ENCODE assay signal across 21 cellular contexts in the genomic region with DNA sequence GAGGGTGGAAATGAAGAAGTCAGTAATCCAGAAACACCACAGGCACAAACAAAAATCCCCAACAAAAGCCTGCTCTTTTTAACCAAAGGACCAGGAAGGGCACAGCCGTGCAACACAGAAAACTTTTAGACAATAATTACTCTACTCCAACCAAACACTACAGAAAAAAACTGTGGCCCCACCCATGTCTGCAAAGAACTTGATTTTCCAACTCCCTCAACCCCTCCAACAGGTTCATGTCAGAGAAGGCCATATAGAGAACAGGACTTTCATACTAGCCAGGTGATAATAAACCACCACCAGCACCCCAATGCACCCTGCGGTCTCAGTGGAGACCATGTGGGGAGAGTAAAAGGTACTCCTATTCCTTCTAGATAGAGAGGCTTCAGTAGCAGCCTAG. TPM values are rescaled to one million over a fixed set of nuclear protein-coding genes. Genes with fewer than 3 reads are reported as not detected.
DNase-seq lines count a peak whose midpoint lies in the region; ATAC-seq and TF ChIP-seq lines count a peak whose summit lies in the region.
"Had no signal": no experiment of that assay in that cellular context is flagged by ENCODE, and none has a peak within 500 bp of the region (broad histone marks: within the 10 kb centered on the region; RNA-seq: fewer than 3 reads in every experiment).

No MANE protein-coding gene starts in this region.

- H3K27ac Mint-ChIP-seq in activated CD4-positive, alpha-beta T cell treated with anti-CD3 and anti-CD28 coated beads, Interleukin-2, amount 10 ng/mL, durations not matched to agents 7 days and 5 days, result peak overlapping the region; percentile 61
- H3K27ac Mint-ChIP-seq in activated CD8-positive, alpha-beta T cell treated with anti-CD3 and anti-CD28 coated beads for 36 hours, result peak overlapping the region; percentile 74
- peak overlapping the region; percentile 72 for H3K27ac Mint-ChIP-seq in stimulated activated memory B cell treated with anti-CD40 and anti-IgM and Interleukin-4, amounts not matched to agents 10 μg/mL and 1 μg/mL and 100 μg/mL, for 72 hours

- ATAC-seq in activated CD8-positive, alpha-beta T cell treated with anti-CD3 and anti-CD28 coated beads for 36 hours, result no peak
- ATAC-seq in stimulated activated memory B cell treated with anti-CD40 and anti-IgM and Interleukin-4, amounts not matched to agents 10 μg/mL and 1 μg/mL and 100 μg/mL, for 72 hours, result no peak
- ATAC-seq in HG02571 (IDR thresholded peaks at IDR 0.05; ENCODE audit: unreplicated experiment) (no peak), GM19452 (IDR thresholded peaks at IDR 0.05; ENCODE audit: unreplicated experiment) (no peak)
- ATAC-seq: A549, gastroesophageal sphincter had no signal

- CTCF ChIA-PET in activated CD4-positive, alpha-beta T cell treated with anti-CD3 and anti-CD28 coated beads, Interleukin-2, amount 10 ng/mL, durations not matched to agents 7 days and 5 days (lab: Charles Lee), result no interaction called here
- CTCF ChIA-PET in activated CD8-positive, alpha-beta T cell treated with anti-CD3 and anti-CD28 coated beads for 36 hours (lab: Charles Lee), result interaction anchor here (1.0 to 1.3 kb wide), 2 partner anchors 7 to 19 kb away, joined by 3 to 5 read pairs; no protein-coding TSS in a partner anchor

- H3K36me3 Mint-ChIP-seq in activated CD4-positive, alpha-beta T cell treated with anti-CD3 and anti-CD28 coated beads, Interleukin-2, amount 10 ng/mL, durations not matched to agents 7 days and 5 days (ENCODE audit: low read depth), result peaks cover 79% of the 10 kb centered on the region
- H3K36me3 Mint-ChIP-seq in activated CD8-positive, alpha-beta T cell treated with anti-CD3 and anti-CD28 coated beads for 36 hours (ENCODE audit: low read depth), result peaks cover 71% of the 10 kb centered on the region
- H3K36me3 Mint-ChIP-seq in stimulated activated memory B cell treated with anti-CD40 and anti-IgM and Interleukin-4, amounts not matched to agents 10 μg/mL and 1 μg/mL and 100 μg/mL, for 72 hours, result peaks cover 70% of the 10 kb centered on the region

- DNase-seq in activated CD4-positive, alpha-beta T cell treated with anti-CD3 and anti-CD28 coated beads, Interleukin-2, amount 10 ng/mL, durations not matched to agents 7 days and 5 days, result no peak
- no peak for DNase-seq in activated CD4-positive, alpha-beta T cell treated with anti-CD3 and anti-CD28 coated beads, Interleukin-2, amount 50 U/mL, for 48 hours
- no peak for DNase-seq in activated CD8-positive, alpha-beta T cell treated with anti-CD3 and anti-CD28 coated beads for 36 hours
- peak; percentile 17 for DNase-seq in epithelial cell of esophagus (ENCODE audit: low read depth)
- DNase-seq in LoVo (ENCODE audit: low spot score), result no peak
- DNase-seq: activated effector memory CD4-positive, alpha-beta T cell treated with anti-CD3 and anti-CD28 coated beads, Interleukin-2, amount 50 U/mL, for 16 hours; HFFc6; kidney; NCI-H1417; NCI-H524 treated with DMSO at 0.1 percent for 48 hours; stomach; upper lobe of left lung had no signal

- peaks cover 37% of the 10 kb centered on the region for H3K4me1 Mint-ChIP-seq in activated CD4-positive, alpha-beta T cell treated with anti-CD3 and anti-CD28 coated beads, Interleukin-2, amount 10 ng/mL, durations not matched to agents 7 days and 5 days
- H3K4me1 Mint-ChIP-seq in activated CD8-positive, alpha-beta T cell treated with anti-CD3 and anti-CD28 coated beads for 36 hours (ENCODE audit: low read depth), result peaks cover 57% of the 10 kb centered on the region
- H3K4me1 Mint-ChIP-seq in stimulated activated memory B cell treated with anti-CD40 and anti-IgM and Interleukin-4, amounts not matched to agents 10 μg/mL and 1 μg/mL and 100 μg/mL, for 72 hours, result peaks cover 55% of the 10 kb centered on the region

- no peak for TF ChIP-seq CTCF in activated CD8-positive, alpha-beta T cell treated with anti-CD3 and anti-CD28 coated beads for 36 hours (IDR thresholded peaks at IDR 0.05)
- no peak for TF ChIP-seq CTCF in epithelial cell of esophagus (IDR thresholded peaks at IDR 0.05; ENCODE audit: insufficient read depth, low read depth, low read length, missing control alignments)

- no peak overlapping the region for H3K4me3 ChIP-seq in epithelial cell of esophagus (ENCODE audit: low read length)
- H3K4me3 ChIP-seq: A549, BLaER1, esophagus muscularis mucosa, gastroesophageal sphincter, prostate gland, skin epidermis, stomach, upper lobe of left lung had no signal

- H3K27me3 Mint-ChIP-seq in activated CD4-positive, alpha-beta T cell treated with anti-CD3 and anti-CD28 coated beads, Interleukin-2, amount 10 ng/mL, durations not matched to agents 7 days and 5 days, result no peaks in the 10 kb centered on the region
- no peaks in the 10 kb centered on the region for H3K27me3 Mint-ChIP-seq in activated CD8-positive, alpha-beta T cell treated with anti-CD3 and anti-CD28 coated beads for 36 hours
- no peaks in the 10 kb centered on the region for H3K27me3 Mint-ChIP-seq in stimulated activated memory B cell treated with anti-CD40 and anti-IgM and Interleukin-4, amounts not matched to agents 10 μg/mL and 1 μg/mL and 100 μg/mL, for 72 hours

- intact Hi-C loops in activated CD8-positive, alpha-beta T cell treated with anti-CD3 and anti-CD28 coated beads for 36 hours (cut with micrococcal nuclease), result no loop called here

- H3K9me3 Mint-ChIP-seq in activated CD4-positive, alpha-beta T cell treated with anti-CD3 and anti-CD28 coated beads, Interleukin-2, amount 10 ng/mL, durations not matched to agents 7 days and 5 days, result no peaks in the 10 kb centered on the region
- peaks cover 6% of the 10 kb centered on the region for H3K9me3 Mint-ChIP-seq in activated CD8-positive, alpha-beta T cell treated with anti-CD3 and anti-CD28 coated beads for 36 hours
- H3K9me3 Mint-ChIP-seq in stimulated activated memory B cell treated with anti-CD40 and anti-IgM and Interleukin-4, amounts not matched to agents 10 μg/mL and 1 μg/mL and 100 μg/mL, for 72 hours, result peaks cover 2% of the 10 kb centered on the region
- H3K9me3 Mint-ChIP-seq: HFFc6 had no signal

- POLR2A ChIA-PET in activated CD4-positive, alpha-beta T cell treated with anti-CD3 and anti-CD28 coated beads, Interleukin-2, amount 10 ng/mL, durations not matched to agents 7 days and 5 days (lab: Charles Lee), result no interaction called here
- POLR2A ChIA-PET in activated CD8-positive, alpha-beta T cell treated with anti-CD3 and anti-CD28 coated beads for 36 hours (lab: Charles Lee), result interaction anchor here (1.1 kb wide), 1 partner anchor 11 kb away, joined by 4 read pairs; no protein-coding TSS in a partner anchor

- H3K4me3 Mint-ChIP-seq in activated CD4-positive, alpha-beta T cell treated with anti-CD3 and anti-CD28 coated beads, Interleukin-2, amount 10 ng/mL, durations not matched to agents 7 days and 5 days, result no peak overlapping the region
- H3K4me3 Mint-ChIP-seq in activated CD8-positive, alpha-beta T cell treated with anti-CD3 and anti-CD28 coated beads for 36 hours, result no peak overlapping the region
- no peak overlapping the region for H3K4me3 Mint-ChIP-seq in stimulated activated memory B cell treated with anti-CD40 and anti-IgM and Interleukin-4, amounts not matched to agents 10 μg/mL and 1 μg/mL and 100 μg/mL, for 72 hours
- H3K4me3 Mint-ChIP-seq: HFFc6 had no signal

RNA-seq across cellular contexts. Expression of gene PHC3, which starts 16.8 kb away (rescaled TPM):
- 100 to 1,000 TPM in 1 of 2 experiments, 10 to 100 TPM in 1; 67.5 to 103 TPM for total RNA-seq in activated CD4-positive, alpha-beta T cell treated with anti-CD3 and anti-CD28 coated beads, Interleukin-2, amount 10 ng/mL, durations not matched to agents 7 days and 5 days
- total RNA-seq in activated CD8-positive, alpha-beta T cell treated with anti-CD3 and anti-CD28 coated beads for 36 hours, result 10 to 100 TPM; 50.1 to 53.0 TPM

RNA-seq across cellular contexts. Expression of gene PRKCI, which starts 57.5 kb away (rescaled TPM):
- total RNA-seq in activated CD4-positive, alpha-beta T cell treated with anti-CD3 and anti-CD28 coated beads, Interleukin-2, amount 10 ng/mL, durations not matched to agents 7 days and 5 days, result 10 to 100 TPM; 24.5 to 26.5 TPM
- total RNA-seq in activated CD8-positive, alpha-beta T cell treated with anti-CD3 and anti-CD28 coated beads for 36 hours, result 10 to 100 TPM; 17.4 to 21.3 TPM
